18 cellular contexts compared by ENCODE assay signal in the genomic region with DNA sequence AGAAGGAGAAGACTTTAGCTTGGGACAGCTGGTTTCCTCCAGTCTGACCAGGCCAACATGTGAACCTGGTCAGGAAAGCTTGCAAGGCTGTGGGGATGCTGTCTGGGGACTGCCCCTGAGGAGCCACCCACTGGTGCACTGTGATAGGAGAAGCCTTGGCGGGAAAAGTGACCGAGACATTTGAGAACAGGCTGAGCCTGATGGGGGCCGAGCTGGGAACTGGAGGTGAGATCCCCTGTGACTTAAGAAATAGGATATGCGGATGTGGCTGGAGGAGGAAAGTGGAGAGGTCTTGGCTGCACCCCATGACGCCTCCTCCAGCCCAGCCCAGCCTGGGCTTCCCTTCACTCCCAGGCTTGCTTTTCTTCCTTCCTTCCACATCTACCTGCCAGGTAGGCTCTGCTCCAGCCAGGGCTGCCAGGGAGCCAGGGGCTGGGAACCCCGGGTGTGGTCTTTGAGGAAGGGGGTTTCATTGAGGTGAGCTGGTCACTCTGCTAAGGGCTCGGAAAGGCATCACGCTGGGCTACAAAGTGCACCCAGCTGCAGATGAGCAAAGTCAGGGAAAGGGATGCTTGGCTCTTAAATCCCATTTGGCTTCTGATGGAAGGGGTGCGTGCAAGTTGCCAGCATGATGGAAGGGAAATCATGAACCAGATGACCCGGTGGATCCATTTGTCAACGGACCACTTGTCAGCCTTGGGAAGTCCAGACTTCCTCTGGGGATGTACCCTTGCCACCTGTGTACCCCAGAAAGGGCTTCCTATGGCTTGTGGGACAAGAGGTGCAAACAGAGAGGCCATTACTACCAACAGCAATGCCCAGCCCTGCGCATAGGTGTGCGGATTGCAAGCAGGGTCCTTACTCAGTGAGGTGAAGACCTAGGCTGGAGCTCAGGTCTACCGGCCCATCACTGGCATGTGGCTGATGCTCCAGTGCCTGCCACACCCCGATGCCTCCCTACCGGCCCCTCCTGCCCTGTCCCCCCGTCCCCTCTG.
"Had no signal": no experiment of that assay in that cellular context is flagged by ENCODE, and none has a peak within 500 bp of the region (broad histone marks: within the 10 kb centered on the region; RNA-seq: fewer than 3 reads in every experiment).

No MANE protein-coding gene starts in this region.

- H3K4me3 ChIP-seq: cardiac muscle cell had no signal

- H3K36me3 ChIP-seq: cardiac muscle cell had no signal

- ATAC-seq: activated CD8-positive, alpha-beta memory T cell treated with anti-CD3 and anti-CD28 coated beads, Interleukin-2, amount 10 ng/mL, durations not matched to agents 7 days and 5 days; activated T-cell treated with anti-CD3 and anti-CD28 coated beads, Interleukin-2, amount 50 U/mL, for 4 hours; PC-3 had no signal

- H3K27ac ChIP-seq: cardiac muscle cell had no signal

- DNase-seq: activated B cell treated with CpG ODN at 0.5 μM for 24 hours; activated CD4-positive, alpha-beta T cell treated with anti-CD3 and anti-CD28 coated beads for 1 hour; activated CD4-positive, alpha-beta T cell treated with anti-CD3 and anti-CD28 coated beads, Interleukin-2, amount 10 ng/mL, durations not matched to agents 24 days and 14 days; activated CD4-positive, alpha-beta T cell treated with anti-CD3 and anti-CD28 coated beads, Interleukin-2, amount 50 U/mL, for 48 hours; activated CD8-positive, alpha-beta memory T cell treated with anti-CD3 and anti-CD28 coated beads, Interleukin-2, amount 10 ng/mL, durations not matched to agents 7 days and 5 days; activated gamma-delta T cell; activated naive CD4-positive, alpha-beta T cell treated with anti-CD3 and anti-CD28 coated beads for 36 hours; activated T-cell treated with anti-CD3 and anti-CD28 coated beads, Interleukin-2, amount 50 U/mL, for 4 hours; amygdala; KG1; NCI-H1048; NCI-H146; NCI-H2171 treated with DMSO at 0.1 percent for 48 hours; NCI-H226; NCI-H526 treated with DMSO at 0.1 percent for 48 hours; SHP77 treated with DMSO at 0.1 percent for 48 hours had no signal
